In the genomic region with DNA sequence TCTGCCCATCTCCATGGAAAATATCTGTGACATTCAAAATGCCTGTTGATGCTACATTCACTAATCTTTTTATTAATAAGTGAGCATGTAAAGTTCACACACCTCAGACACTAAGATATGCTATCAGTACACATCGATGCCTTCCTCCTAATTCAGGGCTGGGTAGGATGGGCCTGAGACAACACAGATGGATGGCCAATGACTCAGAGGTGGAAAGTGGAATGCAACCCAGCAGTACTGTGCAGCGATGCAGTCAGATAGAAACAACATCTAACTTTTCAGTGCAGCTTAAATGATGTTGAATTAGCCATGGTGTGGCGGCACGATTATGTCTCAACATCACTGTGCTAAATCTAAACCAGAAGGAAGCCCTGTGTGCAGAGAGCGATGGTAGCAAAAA, we compare ENCODE assay signal across 14 cellular contexts.
"Had no signal": no experiment of that assay in that cellular context is flagged by ENCODE, and none has a peak within 500 bp of the region (broad histone marks: within the 10 kb centered on the region; RNA-seq: fewer than 3 reads in every experiment).

No MANE protein-coding gene starts in this region.

- H3K36me3 ChIP-seq: adrenal gland, esophagus muscularis mucosa, pancreas, thyroid gland, uterus had no signal

- ATAC-seq: activated CD4-positive, CD25-positive, alpha-beta regulatory T cell treated with anti-CD3 and anti-CD28 coated beads, Interleukin-2, amount 50 U/mL, for 24 hours; foreskin keratinocyte; pancreas had no signal

- FAIRE-seq: pancreas had no signal

- H3K9me3 ChIP-seq: adrenal gland, pancreas, thyroid gland, uterus had no signal

- DNase-seq: activated naive CD4-positive, alpha-beta T cell treated with anti-CD3 and anti-CD28 coated beads, Interleukin-2, amount 50 U/mL, for 16 hours; adrenal gland; dermis blood vessel endothelial cell; endodermal cell; foreskin keratinocyte; head of caudate nucleus; islet precursor cell; pancreas; retina; thyroid gland; uterus had no signal

- H3K4me3 ChIP-seq: adrenal gland, esophagus muscularis mucosa, pancreas, skin epidermis, thyroid gland, uterus had no signal

- H3K4me1 ChIP-seq: adrenal gland, esophagus muscularis mucosa, foreskin keratinocyte, pancreas, thyroid gland, uterus had no signal

- H3K27me3 ChIP-seq: thyroid gland, uterus had no signal

- H3K27ac ChIP-seq: adrenal gland, esophagus muscularis mucosa, foreskin keratinocyte, pancreas, skin epidermis, thyroid gland, uterus had no signal
